Comparison of ENCODE assay signal across 16 cellular contexts in genomic region chr4:18931643-18932373, GRCh38.
"Had no signal": no experiment of that assay in that cellular context is flagged by ENCODE, and none has a peak within 500 bp of the region (broad histone marks: within the 10 kb centered on the region; RNA-seq: fewer than 3 reads in every experiment).

No MANE protein-coding gene starts in this region.

- H3K27ac Mint-ChIP-seq: dendritic cell treated with granulocyte-macrophage colony-stimulating factor and Interleukin-4, amounts not matched to agents 40 ng/mL and 50 ng/mL, for 4 days; effector memory CD8-positive, alpha-beta T cell; naive thymus-derived CD4-positive, alpha-beta T cell; stimulated activated naive B cell treated with anti-CD40 and anti-IgM and Interleukin-4, amounts not matched to agents 10 μg/mL and 1 μg/mL and 100 μg/mL, for 72 hours; stimulated activated naive CD8-positive, alpha-beta T cell treated with anti-CD3 and anti-CD28 coated beads, Interleukin-15, amount 100 ng/mL, for 72 hours had no signal

- H3K36me3 Mint-ChIP-seq: naive thymus-derived CD4-positive, alpha-beta T cell; stimulated activated naive B cell treated with anti-CD40 and anti-IgM and Interleukin-4, amounts not matched to agents 10 μg/mL and 1 μg/mL and 100 μg/mL, for 72 hours had no signal

- DNase-seq: effector memory CD8-positive, alpha-beta T cell; erythroblast; foreskin keratinocyte; mesenchymal stem cell; naive thymus-derived CD4-positive, alpha-beta T cell; psoas muscle; retina; sigmoid colon; stimulated activated CD4-positive, alpha-beta T cell treated with anti-CD3 and anti-CD28 coated beads, Interleukin-2, amount 100 ng/mL, for 24 hours; stimulated activated CD4-positive, alpha-beta T cell treated with anti-CD3 and anti-CD28 coated beads, Interleukin-4, amount 100 ng/mL, for 4 hours; stimulated activated naive B cell treated with anti-CD40 and anti-IgM and Interleukin-4, amounts not matched to agents 10 μg/mL and 1 μg/mL and 100 μg/mL, for 72 hours; stimulated activated naive CD8-positive, alpha-beta T cell treated with anti-CD3 and anti-CD28 coated beads, Interleukin-15, amount 100 ng/mL, for 72 hours; testis; upper lobe of right lung had no signal

- H3K27me3 Mint-ChIP-seq: dendritic cell treated with granulocyte-macrophage colony-stimulating factor and Interleukin-4, amounts not matched to agents 40 ng/mL and 50 ng/mL, for 4 days; effector memory CD8-positive, alpha-beta T cell; naive thymus-derived CD4-positive, alpha-beta T cell; stimulated activated naive B cell treated with anti-CD40 and anti-IgM and Interleukin-4, amounts not matched to agents 10 μg/mL and 1 μg/mL and 100 μg/mL, for 72 hours; stimulated activated naive CD8-positive, alpha-beta T cell treated with anti-CD3 and anti-CD28 coated beads, Interleukin-15, amount 100 ng/mL, for 72 hours had no signal

- H3K4me1 Mint-ChIP-seq: naive thymus-derived CD4-positive, alpha-beta T cell; stimulated activated naive B cell treated with anti-CD40 and anti-IgM and Interleukin-4, amounts not matched to agents 10 μg/mL and 1 μg/mL and 100 μg/mL, for 72 hours; stimulated activated naive CD8-positive, alpha-beta T cell treated with anti-CD3 and anti-CD28 coated beads, Interleukin-15, amount 100 ng/mL, for 72 hours had no signal

- ATAC-seq: effector memory CD8-positive, alpha-beta T cell; foreskin keratinocyte; naive thymus-derived CD4-positive, alpha-beta T cell; psoas muscle; stimulated activated naive B cell treated with anti-CD40 and anti-IgM and Interleukin-4, amounts not matched to agents 10 μg/mL and 1 μg/mL and 100 μg/mL, for 72 hours; stimulated activated naive CD8-positive, alpha-beta T cell treated with anti-CD3 and anti-CD28 coated beads, Interleukin-15, amount 100 ng/mL, for 72 hours; upper lobe of right lung had no signal

- FAIRE-seq: endothelial cell of umbilical vein had no signal

- H3K4me3 Mint-ChIP-seq: dendritic cell treated with granulocyte-macrophage colony-stimulating factor and Interleukin-4, amounts not matched to agents 40 ng/mL and 50 ng/mL, for 4 days; effector memory CD8-positive, alpha-beta T cell; naive thymus-derived CD4-positive, alpha-beta T cell; stimulated activated naive B cell treated with anti-CD40 and anti-IgM and Interleukin-4, amounts not matched to agents 10 μg/mL and 1 μg/mL and 100 μg/mL, for 72 hours; stimulated activated naive CD8-positive, alpha-beta T cell treated with anti-CD3 and anti-CD28 coated beads, Interleukin-15, amount 100 ng/mL, for 72 hours had no signal
